In the genomic region with DNA sequence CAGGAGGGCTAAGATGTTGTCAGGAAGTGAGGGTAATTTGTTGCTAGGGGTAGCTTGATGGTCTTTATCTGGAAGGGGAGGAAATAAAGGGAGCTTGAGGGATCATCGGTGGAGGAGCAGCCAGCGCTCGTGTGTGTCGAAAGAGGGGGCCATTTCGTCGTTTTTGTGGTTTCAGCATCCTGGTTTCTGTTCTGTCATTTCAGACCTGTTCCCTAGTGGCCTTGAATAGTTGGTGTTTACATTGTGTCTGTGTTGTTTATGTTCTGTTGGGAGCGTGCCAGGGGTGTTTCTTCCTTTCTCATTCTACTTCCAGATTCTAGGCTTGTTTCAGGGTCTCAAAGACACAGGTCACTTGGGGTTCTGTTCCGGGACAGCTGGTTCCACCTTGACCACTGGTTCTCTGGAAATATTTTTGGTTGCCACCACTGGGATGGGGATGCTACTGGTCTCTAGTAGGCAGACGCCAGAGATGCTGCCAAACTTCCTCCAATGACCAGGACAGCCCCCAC, we compare ENCODE assay signal across 8 cellular contexts.
A peak's percentile ranks its signal among the peaks of the same experiment; 100 is the strongest.
DNase-seq lines count a peak whose midpoint lies in the region; ATAC-seq, FAIRE-seq and TF ChIP-seq lines count a peak whose summit lies in the region.

No MANE protein-coding gene starts in this region.

- H3K9me3 Mint-ChIP-seq in nephron progenitor cell (peaks cover 21% of the 10 kb centered on the region), mesothelial cell of epicardium (peaks cover 16% of the 10 kb centered on the region)

- H3K4me1 Mint-ChIP-seq in nephron progenitor cell (peaks cover 10% of the 10 kb centered on the region), mesothelial cell of epicardium (no peaks in the 10 kb centered on the region)

- H2AFZ ChIP-seq in MM.1S (ENCODE audit: low read length): peak overlapping the region; percentile 57

- no peaks in the 10 kb centered on the region for H3K27me3 ChIP-seq in MM.1S (replicated peaks; ENCODE audit: insufficient read depth, low read length)

- H3K36me3 Mint-ChIP-seq in nephron progenitor cell (ENCODE audit: low read depth): peaks cover 82% of the 10 kb centered on the region
- H3K36me3 Mint-ChIP-seq in mesothelial cell of epicardium: peaks cover 45% of the 10 kb centered on the region

- no peak overlapping the region for H3K4me3 ChIP-seq in A549
- H3K4me3 ChIP-seq in MM.1S (ENCODE audit: low read length): no peak overlapping the region; the same call in 1 of the 2 replicates

- ATAC-seq in A549 (peak in 1 of 2 experiments; percentile 51; a peak in 3 of 6 replicates), GM18861 (IDR thresholded peaks at IDR 0.05; ENCODE audit: unreplicated experiment) (peak; percentile 51)

- DNase-seq in A549 (ENCODE audit: low read depth in 1 of 2, low spot score in 1 of 2) (peak in 1 of 2 experiments; percentile 52), MM.1S (peak; percentile 75), T47D (ENCODE audit: low read depth in 1 of 2, low spot score in 1 of 2) (peak; percentile 60 to 84), nephron progenitor cell (no peak), mesothelial cell of epicardium (ENCODE audit: low spot score in 2 of 2, unreplicated experiment in 2 of 2) (no peak), amniotic stem cell (lab: John Stamatoyannopoulos, UW) (no peak), ecto neural progenitor cell (ENCODE audit: low spot score) (no peak)

- FAIRE-seq in A549 (lab: Jason Lieb, UNC): peak; percentile 46

- in situ Hi-C loops in T47D (cut with HindIII; ENCODE audit: low pct_unique_long_range_greater_than_20kb, low sequenced_read_pairs): no loop called here

- H3K4me3 Mint-ChIP-seq in nephron progenitor cell (no peak overlapping the region), mesothelial cell of epicardium (no peak overlapping the region)

- H3K9me2 ChIP-seq in MM.1S (replicated peaks; ENCODE audit: insufficient read depth, low read length): no peaks in the 10 kb centered on the region

- no peaks in the 10 kb centered on the region for H3F3A ChIP-seq in MM.1S (ENCODE audit: insufficient read depth, low read length)

- peaks cover 15% of the 10 kb centered on the region for H3K4me1 ChIP-seq in A549
- H3K4me1 ChIP-seq in MM.1S (ENCODE audit: low read length): peaks cover 5% of the 10 kb centered on the region

- POLR2A ChIA-PET in A549 (lab: Yijun Ruan, JAX): no interaction called here

- no peaks in the 10 kb centered on the region for H3K36me3 ChIP-seq in MM.1S (replicated peaks; ENCODE audit: insufficient read depth, low read length)

- TF ChIP-seq CTCF in A549 (IDR thresholded peaks at IDR 0.05) (no peak), MM.1S (IDR thresholded peaks at IDR 0.05; ENCODE audit: low read length) (peak; percentile 65), nephron progenitor cell (IDR thresholded peaks at IDR 0.05) (no peak), mesothelial cell of epicardium (IDR thresholded peaks at IDR 0.05; ENCODE audit: unreplicated experiment) (no peak)

- H3K27me3 Mint-ChIP-seq in nephron progenitor cell (ENCODE audit: low read depth, poor library complexity) (peaks cover 13% of the 10 kb centered on the region), mesothelial cell of epicardium (ENCODE audit: low read depth) (no peaks in the 10 kb centered on the region)

- no peak overlapping the region for H3K9ac ChIP-seq in MM.1S (ENCODE audit: low read length)

- WGBS in A549 (ENCODE audit: missing lambda C conversion rate): 56% methylated on average over 9 of the region's 9 CpGs

- peak in 1 of 2 experiments; percentile 45; a peak in 2 of 5 replicates for TF ChIP-seq RAD21 in A549 (conservative IDR thresholded peaks at IDR 0.05 in 1 of 2, IDR thresholded peaks at IDR 0.05 in 1 of 2)

- CTCF ChIA-PET in A549 (lab: Yijun Ruan, JAX): interaction anchor here (1.1 to 2.9 kb wide), 8 partner anchors 9 to 117 kb away, joined by 3 to 16 read pairs (median 3); no protein-coding TSS in a partner anchor

- H3K9me3 ChIP-seq in A549 (peaks cover 16% of the 10 kb centered on the region), MM.1S (replicated peaks; ENCODE audit: insufficient read depth, low read length) (no peaks in the 10 kb centered on the region)

- no peak for TF ChIP-seq EP300 in A549 (IDR thresholded peaks at IDR 0.05)

- no peak for TF ChIP-seq POLR2A in A549 (IDR thresholded peaks at IDR 0.05; ENCODE audit: low read length)

- 0 out of 6 replicates have a peak overlapping the region, but pooled peaks of 1 of the 2 experiments have one; percentile 24 for H3K27ac ChIP-seq in A549
- no peak overlapping the region for H3K27ac ChIP-seq in MM.1S (ENCODE audit: low read length)

- H3K79me2 ChIP-seq in MM.1S (ENCODE audit: low read length): no peaks in the 10 kb centered on the region

- H3K4me2 ChIP-seq in A549 (no peak overlapping the region), MM.1S (ENCODE audit: low read depth, low read length) (peak overlapping the region; percentile 62; the same call in 1 of the 2 replicates)

- no peaks in the 10 kb centered on the region for H4K20me1 ChIP-seq in MM.1S (ENCODE audit: insufficient read depth, low read length)

- peak overlapping the region; percentile 58 for H3K27ac Mint-ChIP-seq in nephron progenitor cell
- H3K27ac Mint-ChIP-seq in mesothelial cell of epicardium: no peak overlapping the region

TF ChIP-seq in A549, 52 proteins besides CTCF, POLR2A, EP300 and RAD21:
- no peak for TF ChIP-seq HOXA7 (CRISPR knock-in tag; IDR thresholded peaks at IDR 0.05)
- TF ChIP-seq FOXS1 (CRISPR knock-in tag; IDR thresholded peaks at IDR 0.05): no peak
- TF ChIP-seq CHD2 (IDR thresholded peaks at IDR 0.05; ENCODE audit: low read length, partially characterized antibody): no peak
- TF ChIP-seq HOXB13 (CRISPR knock-in tag; IDR thresholded peaks at IDR 0.05; ENCODE audit: low read depth): no peak
- no peak for TF ChIP-seq ZFP36 (IDR thresholded peaks at IDR 0.05; ENCODE audit: borderline replicate concordance, partially characterized antibody)
- no peak for TF ChIP-seq MYC (IDR thresholded peaks at IDR 0.05; ENCODE audit: borderline replicate concordance, low read length)
- no peak for TF ChIP-seq CHD4 (IDR thresholded peaks at IDR 0.05; ENCODE audit: borderline replicate concordance)
- TF ChIP-seq MAFK (IDR thresholded peaks at IDR 0.05; ENCODE audit: partially characterized antibody): no peak
- TF ChIP-seq, protein P1, sequence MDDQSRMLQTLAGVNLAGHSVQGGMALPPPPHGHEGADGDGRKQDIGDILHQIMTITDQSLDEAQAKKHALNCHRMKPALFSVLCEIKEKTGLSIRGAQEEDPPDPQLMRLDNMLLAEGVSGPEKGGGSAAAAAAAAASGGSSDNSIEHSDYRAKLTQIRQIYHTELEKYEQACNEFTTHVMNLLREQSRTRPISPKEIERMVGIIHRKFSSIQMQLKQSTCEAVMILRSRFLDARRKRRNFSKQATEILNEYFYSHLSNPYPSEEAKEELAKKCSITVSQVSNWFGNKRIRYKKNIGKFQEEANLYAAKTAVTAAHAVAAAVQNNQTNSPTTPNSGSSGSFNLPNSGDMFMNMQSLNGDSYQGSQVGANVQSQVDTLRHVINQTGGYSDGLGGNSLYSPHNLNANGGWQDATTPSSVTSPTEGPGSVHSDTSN (IDR thresholded peaks at IDR 0.05): no peak
- no peak for TF ChIP-seq ZNF302 (CRISPR knock-in tag; IDR thresholded peaks at IDR 0.05)
- no peak for TF ChIP-seq CEBPB (IDR thresholded peaks at IDR 0.05)
- no peak for TF ChIP-seq HOXB5 (CRISPR knock-in tag; IDR thresholded peaks at IDR 0.05)
- TF ChIP-seq NFE2L2 (conservative IDR thresholded peaks at IDR 0.05; ENCODE audit: low read length): no peak
- TF ChIP-seq BHLHE40 (IDR thresholded peaks at IDR 0.05; ENCODE audit: low read depth, low read length): no peak
- TF ChIP-seq TP53 (CRISPR knock-in tag; IDR thresholded peaks at IDR 0.05): no peak

Comparison
In these comparisons a context has a peak if more than half of its experiments do, and no peak if none do; other contexts are left out.
1. DNase-seq: peak in MM.1S (single experiment) and T47D (2 of 2); none in nephron progenitor cell (single experiment), mesothelial cell of epicardium (0 of 2), amniotic stem cell (single experiment) and ecto neural progenitor cell (single experiment).